In genomic region chr10:27241640-27242472, GRCh38 we compare ENCODE assay signal across 8 cellular contexts. TPM values are rescaled to one million over a fixed set of nuclear protein-coding genes. Genes with fewer than 3 reads are reported as not detected.
DNase-seq lines count a peak whose midpoint lies in the region; ATAC-seq and TF ChIP-seq lines count a peak whose summit lies in the region.

No MANE protein-coding gene starts in this region.

- H3K36me3 ChIP-seq in PC-3 (ENCODE audit: low read depth, low read length), result no peaks in the 10 kb centered on the region
- H3K36me3 ChIP-seq in esophagus (ENCODE audit: control insufficient read depth in 2 of 2, insufficient read depth in 2 of 2, low read length in 1 of 2), result no peaks in the 10 kb centered on the region
- H3K36me3 ChIP-seq in muscle layer of duodenum (ENCODE audit: control insufficient read depth in 1 of 2, insufficient read depth in 2 of 2, low read length in 2 of 2), result peaks cover 0 to 3% of the 10 kb centered on the region in 2 donors

- H3K4me2 ChIP-seq in PC-3 (ENCODE audit: low read length), result peak overlapping the region; percentile 89

- H4K20me1 ChIP-seq in PC-3 (ENCODE audit: low read length), result no peaks in the 10 kb centered on the region

- BruUV-seq in PC-3 (replicated peaks; lab: Mats Ljungman, UMichigan), result no TSS peak

- no peaks in the 10 kb centered on the region for H3K27me3 Mint-ChIP-seq in activated T-cell treated with anti-CD3 and anti-CD28 coated beads, Interleukin-2, amount 50 U/mL, for 24 hours

- peak; percentile 39; the same call in 1 of the 2 replicates for TF ChIP-seq EP300 in Ishikawa (IDR thresholded peaks at IDR 0.05; ENCODE audit: borderline replicate concordance)

- CTCF ChIA-PET in PC-3 (lab: Charles Lee), result interaction anchor here (0.6 to 1.2 kb wide), 2 partner anchors 18 to 128 kb away, joined by 3 read pairs; no protein-coding TSS in a partner anchor

- ATAC-seq in GM21619 (IDR thresholded peaks at IDR 0.05; ENCODE audit: unreplicated experiment) (peak; percentile 62), PC-3 (peak; percentile 64)

- H3K27me3 ChIP-seq in PC-3 (ENCODE audit: low read length) (no peaks in the 10 kb centered on the region), esophagus (ENCODE audit: control insufficient read depth in 1 of 2, insufficient read depth in 2 of 2, low read length in 2 of 2) (no peaks in the 10 kb centered on the region), muscle layer of duodenum (ENCODE audit: low read depth, low read length) (no peaks in the 10 kb centered on the region)

- H3F3A ChIP-seq in PC-3 (ENCODE audit: low read length, unreplicated experiment), result no peaks in the 10 kb centered on the region

- no peaks in the 10 kb centered on the region for H3K9me2 ChIP-seq in PC-3 (replicated peaks; ENCODE audit: low read length)

- peak; percentile 33; the same call in 1 of the 2 replicates for TF ChIP-seq CTCF in PC-3 (conservative IDR thresholded peaks at IDR 0.05; ENCODE audit: low read depth, low read length)

- H3K27ac ChIP-seq in PC-3 (ENCODE audit: low read length) (peak overlapping the region; percentile 80), esophagus (ENCODE audit: low read depth in 2 of 2, low read length in 1 of 2) (peak overlapping the region; percentile 100), muscle layer of duodenum (ENCODE audit: low read length) (peak overlapping the region; percentile 98)

- peak overlapping the region; percentile 96 for H2AFZ ChIP-seq in PC-3 (ENCODE audit: low read length)

- peak; percentile 2; the same call in 1 of the 2 replicates for TF ChIP-seq RAD21 in Ishikawa (IDR thresholded peaks at IDR 0.05; ENCODE audit: low read depth)

- H3K9me3 ChIP-seq in PC-3 (ENCODE audit: low read length) (no peaks in the 10 kb centered on the region), esophagus (ENCODE audit: control insufficient read depth in 2 of 2, insufficient read depth in 1 of 2, low read depth in 1 of 2, low read length in 1 of 2) (no peaks in the 10 kb centered on the region), muscle layer of duodenum (ENCODE audit: control insufficient read depth in 1 of 2, low read length in 2 of 2) (no peaks in the 10 kb centered on the region)

- peak overlapping the region; percentile 91 for H3K4me3 Mint-ChIP-seq in activated T-cell treated with anti-CD3 and anti-CD28 coated beads, Interleukin-2, amount 50 U/mL, for 24 hours

- peak; percentile 72 for DNase-seq in DMS79 (lab: John Stamatoyannopoulos, UW)
- peak; percentile 91 for DNase-seq in PC-3
- DNase-seq in activated T-cell treated with anti-CD3 and anti-CD28 coated beads, Interleukin-2, amount 50 U/mL, for 24 hours, result peak; percentile 92
- DNase-seq in stimulated activated CD8-positive, alpha-beta memory T cell treated with anti-CD3 and anti-CD28 coated beads, Interleukin-7, amount 100 ng/mL, for 4 hours (ENCODE audit: low read depth in 2 of 2), result peak; percentile 64 to 83

- H3K9me3 Mint-ChIP-seq in activated T-cell treated with anti-CD3 and anti-CD28 coated beads, Interleukin-2, amount 50 U/mL, for 24 hours, result no peaks in the 10 kb centered on the region

- peaks cover 29% of the 10 kb centered on the region for H3K4me1 Mint-ChIP-seq in activated T-cell treated with anti-CD3 and anti-CD28 coated beads, Interleukin-2, amount 50 U/mL, for 24 hours (ENCODE audit: low read depth)

- peaks cover 44% of the 10 kb centered on the region for H3K79me2 ChIP-seq in PC-3 (ENCODE audit: low read length)

- POLR2A ChIA-PET in PC-3 (lab: Charles Lee; ENCODE audit: unreplicated experiment), result interaction anchor here (0.5 to 0.7 kb wide), 2 partner anchors 1060 to 1199 kb away, joined by 4 read pairs; no protein-coding TSS in a partner anchor

- peak overlapping the region; percentile 84 for H3K9ac ChIP-seq in PC-3 (ENCODE audit: low read length)

- intact Hi-C loops in PC-3 (cut with micrococcal nuclease), result loop anchor here (2.0 kb wide), 1 partner anchor 87 kb away; the partner anchor contains the start of genes MASTL and YME1L1

- H3K4me3 ChIP-seq in PC-3 (ENCODE audit: low read length), result peak overlapping the region; percentile 70
- peak overlapping the region; percentile 75 to 85 for H3K4me3 ChIP-seq in esophagus (ENCODE audit: low read depth in 1 of 2, low read length in 2 of 2)
- H3K4me3 ChIP-seq in muscle layer of duodenum (ENCODE audit: low read depth in 1 of 2, low read length in 2 of 2), result peak overlapping the region; percentile 88 to 97

- H3K4me1 ChIP-seq in PC-3 (ENCODE audit: insufficient read depth, low read length), result peaks cover 30% of the 10 kb centered on the region
- H3K4me1 ChIP-seq in esophagus (ENCODE audit: control insufficient read depth in 2 of 2, insufficient read depth in 2 of 2, low read length in 1 of 2), result peaks cover 0 to 8% of the 10 kb centered on the region in 2 donors
- peaks cover 6 to 24% of the 10 kb centered on the region in 2 donors for H3K4me1 ChIP-seq in muscle layer of duodenum (ENCODE audit: control insufficient read depth in 1 of 2, insufficient read depth in 2 of 2, low read length in 2 of 2)

- peaks cover 38% of the 10 kb centered on the region for H3K36me3 Mint-ChIP-seq in activated T-cell treated with anti-CD3 and anti-CD28 coated beads, Interleukin-2, amount 50 U/mL, for 24 hours (ENCODE audit: low read depth)

- WGBS in esophagus, 2 donors, result 1 to 2% methylated on average over 56 to 59 of the region's 59 CpGs

- H3K27ac Mint-ChIP-seq in activated T-cell treated with anti-CD3 and anti-CD28 coated beads, Interleukin-2, amount 50 U/mL, for 24 hours, result peak overlapping the region; percentile 99

TF ChIP-seq in Ishikawa, 13 proteins besides CTCF, POLR2A, EP300 and RAD21:
- TF ChIP-seq TCF12 (IDR thresholded peaks at IDR 0.05; ENCODE audit: low read depth) (peak; percentile 74), TEAD4 (IDR thresholded peaks at IDR 0.05) (peak; percentile 41; the same call in 1 of the 2 replicates), ZBTB7A (IDR thresholded peaks at IDR 0.05; ENCODE audit: low read depth) (no peak), FOXM1 (IDR thresholded peaks at IDR 0.05; ENCODE audit: borderline replicate concordance, low read depth) (no peak), CREB1 (IDR thresholded peaks at IDR 0.05; ENCODE audit: low read depth) (0 out of 2 replicates have a peak, but pooled peaks have one; percentile 12), YY1 (IDR thresholded peaks at IDR 0.05; ENCODE audit: low read depth) (0 out of 2 replicates have a peak, but pooled peaks have one; percentile 43), NFIC (IDR thresholded peaks at IDR 0.05) (no peak), TAF1 (IDR thresholded peaks at IDR 0.05; ENCODE audit: low read depth) (peak; percentile 90), REST (IDR thresholded peaks at IDR 0.05; ENCODE audit: low read depth) (no peak), USF1 (IDR thresholded peaks at IDR 0.05) (peak; percentile 15; the same call in 1 of the 2 replicates), EGR1 (IDR thresholded peaks at IDR 0.05) (no peak), MAX (IDR thresholded peaks at IDR 0.05) (peak; percentile 62), CEBPB (IDR thresholded peaks at IDR 0.05) (no peak)

RNA-seq across cellular contexts. Expression of gene ACBD5, which starts 1.3 kb away (rescaled TPM):
- 10.7 and 12.3 TPM in 2 replicates for total RNA-seq in PC-3 (2014; rRNA removed)
- 1 to 10 TPM; 6.3 to 6.8 TPM for polyA plus RNA-seq in esophagus

Comparison
In these comparisons a context has a peak if more than half of its experiments do, and no peak if none do; other contexts are left out.
1. Peak in every context shown above with its lines: DNase-seq, ATAC-seq, H3K4me3 ChIP-seq and H3K27ac ChIP-seq.